Comparison of ENCODE assay signal across 1 cellular context in genomic region chr14:24215495-24216344, GRCh38.
TF ChIP-seq lines count a peak whose summit lies in the region.

TSS of gene MDP1 (minus strand) at chr14:24216066. CDS start at chr14:24215955, 111 bp downstream.

TF ChIP-seq in WTC11, 78 proteins besides CTCF, POLR2A, EP300 and RAD21 (continued from another document):
- TF ChIP-seq HMGXB4 (CRISPR knock-in tag; IDR thresholded peaks at IDR 0.05) (peak; percentile 79; the same call in 1 of the 2 replicates), ESRRA (CRISPR knock-in tag; IDR thresholded peaks at IDR 0.05; ENCODE audit: borderline replicate concordance) (peak; percentile 62; the same call in 1 of the 2 replicates), FOXK1 (CRISPR knock-in tag; IDR thresholded peaks at IDR 0.05) (peak; percentile 83), ZNF671 (CRISPR knock-in tag; IDR thresholded peaks at IDR 0.05) (0 out of 2 replicates have a peak, but pooled peaks have one; percentile 14), TEAD4 (CRISPR knock-in tag; IDR thresholded peaks at IDR 0.05) (0 out of 2 replicates have a peak, but pooled peaks have one; percentile 31), RELA (CRISPR knock-in tag; IDR thresholded peaks at IDR 0.05; ENCODE audit: borderline replicate concordance) (0 out of 2 replicates have a peak, but pooled peaks have one; percentile 57), GABPB1 (CRISPR knock-in tag; IDR thresholded peaks at IDR 0.05) (peak; percentile 94), PRRX2 (CRISPR knock-in tag; IDR thresholded peaks at IDR 0.05) (peak; percentile 86; the same call in 1 of the 2 replicates), ATF3 (CRISPR knock-in tag; conservative IDR thresholded peaks at IDR 0.05) (no peak), ZNF317 (CRISPR knock-in tag; IDR thresholded peaks at IDR 0.05; ENCODE audit: borderline replicate concordance, low read depth) (peak; percentile 79), FOXP1 (CRISPR knock-in tag; IDR thresholded peaks at IDR 0.05; ENCODE audit: borderline replicate concordance) (peak; percentile 88), EMX1 (CRISPR knock-in tag; IDR thresholded peaks at IDR 0.05) (peak; percentile 85), GRHL2 (CRISPR knock-in tag; IDR thresholded peaks at IDR 0.05; ENCODE audit: insufficient replicate concordance, severe bottlenecking) (no peak), IRF2 (CRISPR knock-in tag; IDR thresholded peaks at IDR 0.05; ENCODE audit: borderline replicate concordance, low read depth) (no peak), USF2 (CRISPR knock-in tag; IDR thresholded peaks at IDR 0.05) (peak; percentile 51), ZBTB21 (CRISPR knock-in tag; IDR thresholded peaks at IDR 0.05; ENCODE audit: borderline replicate concordance) (0 out of 2 replicates have a peak, but pooled peaks have one; percentile 48)
- TF ChIP-seq, protein P1, sequence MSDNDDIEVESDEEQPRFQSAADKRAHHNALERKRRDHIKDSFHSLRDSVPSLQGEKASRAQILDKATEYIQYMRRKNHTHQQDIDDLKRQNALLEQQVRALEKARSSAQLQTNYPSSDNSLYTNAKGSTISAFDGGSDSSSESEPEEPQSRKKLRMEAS (CRISPR knock-in tag; IDR thresholded peaks at IDR 0.05): peak; percentile 85; the same call in 1 of the 2 replicates
- TF ChIP-seq, protein P2, sequence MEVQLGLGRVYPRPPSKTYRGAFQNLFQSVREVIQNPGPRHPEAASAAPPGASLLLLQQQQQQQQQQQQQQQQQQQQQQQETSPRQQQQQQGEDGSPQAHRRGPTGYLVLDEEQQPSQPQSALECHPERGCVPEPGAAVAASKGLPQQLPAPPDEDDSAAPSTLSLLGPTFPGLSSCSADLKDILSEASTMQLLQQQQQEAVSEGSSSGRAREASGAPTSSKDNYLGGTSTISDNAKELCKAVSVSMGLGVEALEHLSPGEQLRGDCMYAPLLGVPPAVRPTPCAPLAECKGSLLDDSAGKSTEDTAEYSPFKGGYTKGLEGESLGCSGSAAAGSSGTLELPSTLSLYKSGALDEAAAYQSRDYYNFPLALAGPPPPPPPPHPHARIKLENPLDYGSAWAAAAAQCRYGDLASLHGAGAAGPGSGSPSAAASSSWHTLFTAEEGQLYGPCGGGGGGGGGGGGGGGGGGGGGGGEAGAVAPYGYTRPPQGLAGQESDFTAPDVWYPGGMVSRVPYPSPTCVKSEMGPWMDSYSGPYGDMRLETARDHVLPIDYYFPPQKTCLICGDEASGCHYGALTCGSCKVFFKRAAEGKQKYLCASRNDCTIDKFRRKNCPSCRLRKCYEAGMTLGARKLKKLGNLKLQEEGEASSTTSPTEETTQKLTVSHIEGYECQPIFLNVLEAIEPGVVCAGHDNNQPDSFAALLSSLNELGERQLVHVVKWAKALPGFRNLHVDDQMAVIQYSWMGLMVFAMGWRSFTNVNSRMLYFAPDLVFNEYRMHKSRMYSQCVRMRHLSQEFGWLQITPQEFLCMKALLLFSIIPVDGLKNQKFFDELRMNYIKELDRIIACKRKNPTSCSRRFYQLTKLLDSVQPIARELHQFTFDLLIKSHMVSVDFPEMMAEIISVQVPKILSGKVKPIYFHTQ (CRISPR knock-in tag; IDR thresholded peaks at IDR 0.05): peak; percentile 5; the same call in 1 of the 2 replicates
- TF ChIP-seq, protein P3, sequence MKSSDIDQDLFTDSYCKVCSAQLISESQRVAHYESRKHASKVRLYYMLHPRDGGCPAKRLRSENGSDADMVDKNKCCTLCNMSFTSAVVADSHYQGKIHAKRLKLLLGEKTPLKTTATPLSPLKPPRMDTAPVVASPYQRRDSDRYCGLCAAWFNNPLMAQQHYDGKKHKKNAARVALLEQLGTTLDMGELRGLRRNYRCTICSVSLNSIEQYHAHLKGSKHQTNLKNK (CRISPR knock-in tag; IDR thresholded peaks at IDR 0.05): 0 out of 2 replicates have a peak, but pooled peaks have one; percentile 40
- TF ChIP-seq, protein P4, sequence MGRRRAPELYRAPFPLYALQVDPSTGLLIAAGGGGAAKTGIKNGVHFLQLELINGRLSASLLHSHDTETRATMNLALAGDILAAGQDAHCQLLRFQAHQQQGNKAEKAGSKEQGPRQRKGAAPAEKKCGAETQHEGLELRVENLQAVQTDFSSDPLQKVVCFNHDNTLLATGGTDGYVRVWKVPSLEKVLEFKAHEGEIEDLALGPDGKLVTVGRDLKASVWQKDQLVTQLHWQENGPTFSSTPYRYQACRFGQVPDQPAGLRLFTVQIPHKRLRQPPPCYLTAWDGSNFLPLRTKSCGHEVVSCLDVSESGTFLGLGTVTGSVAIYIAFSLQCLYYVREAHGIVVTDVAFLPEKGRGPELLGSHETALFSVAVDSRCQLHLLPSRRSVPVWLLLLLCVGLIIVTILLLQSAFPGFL (CRISPR knock-in tag; IDR thresholded peaks at IDR 0.05; ENCODE audit: borderline replicate concordance): peak; percentile 58; the same call in 1 of the 2 replicates
- TF ChIP-seq, protein P5, sequence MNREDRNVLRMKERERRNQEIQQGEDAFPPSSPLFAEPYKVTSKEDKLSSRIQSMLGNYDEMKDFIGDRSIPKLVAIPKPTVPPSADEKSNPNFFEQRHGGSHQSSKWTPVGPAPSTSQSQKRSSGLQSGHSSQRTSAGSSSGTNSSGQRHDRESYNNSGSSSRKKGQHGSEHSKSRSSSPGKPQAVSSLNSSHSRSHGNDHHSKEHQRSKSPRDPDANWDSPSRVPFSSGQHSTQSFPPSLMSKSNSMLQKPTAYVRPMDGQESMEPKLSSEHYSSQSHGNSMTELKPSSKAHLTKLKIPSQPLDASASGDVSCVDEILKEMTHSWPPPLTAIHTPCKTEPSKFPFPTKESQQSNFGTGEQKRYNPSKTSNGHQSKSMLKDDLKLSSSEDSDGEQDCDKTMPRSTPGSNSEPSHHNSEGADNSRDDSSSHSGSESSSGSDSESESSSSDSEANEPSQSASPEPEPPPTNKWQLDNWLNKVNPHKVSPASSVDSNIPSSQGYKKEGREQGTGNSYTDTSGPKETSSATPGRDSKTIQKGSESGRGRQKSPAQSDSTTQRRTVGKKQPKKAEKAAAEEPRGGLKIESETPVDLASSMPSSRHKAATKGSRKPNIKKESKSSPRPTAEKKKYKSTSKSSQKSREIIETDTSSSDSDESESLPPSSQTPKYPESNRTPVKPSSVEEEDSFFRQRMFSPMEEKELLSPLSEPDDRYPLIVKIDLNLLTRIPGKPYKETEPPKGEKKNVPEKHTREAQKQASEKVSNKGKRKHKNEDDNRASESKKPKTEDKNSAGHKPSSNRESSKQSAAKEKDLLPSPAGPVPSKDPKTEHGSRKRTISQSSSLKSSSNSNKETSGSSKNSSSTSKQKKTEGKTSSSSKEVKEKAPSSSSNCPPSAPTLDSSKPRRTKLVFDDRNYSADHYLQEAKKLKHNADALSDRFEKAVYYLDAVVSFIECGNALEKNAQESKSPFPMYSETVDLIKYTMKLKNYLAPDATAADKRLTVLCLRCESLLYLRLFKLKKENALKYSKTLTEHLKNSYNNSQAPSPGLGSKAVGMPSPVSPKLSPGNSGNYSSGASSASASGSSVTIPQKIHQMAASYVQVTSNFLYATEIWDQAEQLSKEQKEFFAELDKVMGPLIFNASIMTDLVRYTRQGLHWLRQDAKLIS (CRISPR knock-in tag; IDR thresholded peaks at IDR 0.05; ENCODE audit: borderline replicate concordance): no peak
- TF ChIP-seq, protein P6, sequence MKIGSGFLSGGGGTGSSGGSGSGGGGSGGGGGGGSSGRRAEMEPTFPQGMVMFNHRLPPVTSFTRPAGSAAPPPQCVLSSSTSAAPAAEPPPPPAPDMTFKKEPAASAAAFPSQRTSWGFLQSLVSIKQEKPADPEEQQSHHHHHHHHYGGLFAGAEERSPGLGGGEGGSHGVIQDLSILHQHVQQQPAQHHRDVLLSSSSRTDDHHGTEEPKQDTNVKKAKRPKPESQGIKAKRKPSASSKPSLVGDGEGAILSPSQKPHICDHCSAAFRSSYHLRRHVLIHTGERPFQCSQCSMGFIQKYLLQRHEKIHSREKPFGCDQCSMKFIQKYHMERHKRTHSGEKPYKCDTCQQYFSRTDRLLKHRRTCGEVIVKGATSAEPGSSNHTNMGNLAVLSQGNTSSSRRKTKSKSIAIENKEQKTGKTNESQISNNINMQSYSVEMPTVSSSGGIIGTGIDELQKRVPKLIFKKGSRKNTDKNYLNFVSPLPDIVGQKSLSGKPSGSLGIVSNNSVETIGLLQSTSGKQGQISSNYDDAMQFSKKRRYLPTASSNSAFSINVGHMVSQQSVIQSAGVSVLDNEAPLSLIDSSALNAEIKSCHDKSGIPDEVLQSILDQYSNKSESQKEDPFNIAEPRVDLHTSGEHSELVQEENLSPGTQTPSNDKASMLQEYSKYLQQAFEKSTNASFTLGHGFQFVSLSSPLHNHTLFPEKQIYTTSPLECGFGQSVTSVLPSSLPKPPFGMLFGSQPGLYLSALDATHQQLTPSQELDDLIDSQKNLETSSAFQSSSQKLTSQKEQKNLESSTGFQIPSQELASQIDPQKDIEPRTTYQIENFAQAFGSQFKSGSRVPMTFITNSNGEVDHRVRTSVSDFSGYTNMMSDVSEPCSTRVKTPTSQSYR (CRISPR knock-in tag; IDR thresholded peaks at IDR 0.05): 0 out of 2 replicates have a peak, but pooled peaks have one; percentile 25
TF ChIP-seq in WTC11: peak in this region for 26.
